14 cellular contexts compared by ENCODE assay signal in genomic region chr2:102197389-102198137, GRCh38. TPM values are rescaled to one million over a fixed set of nuclear protein-coding genes. Genes with fewer than 3 reads are reported as not detected.
"Had no signal": no experiment of that assay in that cellular context is flagged by ENCODE, and none has a peak within 500 bp of the region (broad histone marks: within the 10 kb centered on the region; RNA-seq: fewer than 3 reads in every experiment).

No MANE protein-coding gene starts in this region.

- H3K27me3 ChIP-seq: body of pancreas, neural progenitor cell, ovary, upper lobe of left lung had no signal

- H3K4me1 Mint-ChIP-seq: neural progenitor cell had no signal

- H3K4me3 ChIP-seq: body of pancreas, neural progenitor cell, ovary, upper lobe of left lung had no signal

- H3K36me3 ChIP-seq: neural progenitor cell, ovary, upper lobe of left lung had no signal

- H3K36me3 Mint-ChIP-seq: neural progenitor cell, WTC11 had no signal

- H3K4me3 Mint-ChIP-seq: activated CD4-positive, alpha-beta T cell treated with anti-CD3 and anti-CD28 coated beads, Interleukin-2, amount 10 ng/mL, durations not matched to agents 24 days and 14 days; activated T-cell treated with anti-CD3 and anti-CD28 coated beads, Interleukin-2, amount 50 U/mL, for 4 hours; dendritic cell treated with granulocyte-macrophage colony-stimulating factor and Interleukin-4, amounts not matched to agents 40 ng/mL and 50 ng/mL, for 4 days; neural progenitor cell; T-helper 1 cell treated with Interleukin-12 subunit alpha and Interleukin-12 subunit beta and Interleukin-4 antibody, amounts not matched to agents 30 μg/mL and 1 μg/mL, for 36 hours; WTC11 had no signal

- H3K4me1 ChIP-seq: body of pancreas, neural progenitor cell had no signal

- DNase-seq: activated CD4-positive, alpha-beta T cell treated with anti-CD3 and anti-CD28 coated beads, Interleukin-2, amount 10 ng/mL, durations not matched to agents 24 days and 14 days; activated effector memory CD4-positive, alpha-beta T cell treated with anti-CD3 and anti-CD28 coated beads, Interleukin-2, amount 50 U/mL, for 16 hours; activated T-cell treated with anti-CD3 and anti-CD28 coated beads, Interleukin-2, amount 50 U/mL, for 4 hours; body of pancreas; cerebellar nuclear complex; erythroblast; ovary; stimulated activated CD4-positive, alpha-beta T cell treated with anti-CD3 and anti-CD28 coated beads, Interleukin-12 subunit alpha, Interleukin-12 subunit beta, amount 100 ng/mL, for 4 hours; stimulated activated naive CD4-positive, alpha-beta T cell treated with Interleukin-2 at 50 U/mL for 16 hours; upper lobe of left lung had no signal

- ATAC-seq: activated T-cell treated with anti-CD3 and anti-CD28 coated beads, Interleukin-2, amount 50 U/mL, for 4 hours; body of pancreas; WTC11 had no signal

- H3K9me3 ChIP-seq: body of pancreas, ovary, upper lobe of left lung had no signal

- H3K9me3 Mint-ChIP-seq: activated CD4-positive, alpha-beta T cell treated with anti-CD3 and anti-CD28 coated beads, Interleukin-2, amount 10 ng/mL, durations not matched to agents 24 days and 14 days; activated T-cell treated with anti-CD3 and anti-CD28 coated beads, Interleukin-2, amount 50 U/mL, for 4 hours; dendritic cell treated with granulocyte-macrophage colony-stimulating factor and Interleukin-4, amounts not matched to agents 40 ng/mL and 50 ng/mL, for 4 days; neural progenitor cell; T-helper 1 cell treated with Interleukin-12 subunit alpha and Interleukin-12 subunit beta and Interleukin-4 antibody, amounts not matched to agents 30 μg/mL and 1 μg/mL, for 36 hours; WTC11 had no signal

- H3K27ac Mint-ChIP-seq: activated CD4-positive, alpha-beta T cell treated with anti-CD3 and anti-CD28 coated beads, Interleukin-2, amount 10 ng/mL, durations not matched to agents 24 days and 14 days; dendritic cell treated with granulocyte-macrophage colony-stimulating factor and Interleukin-4, amounts not matched to agents 40 ng/mL and 50 ng/mL, for 4 days; neural progenitor cell; T-helper 1 cell treated with Interleukin-12 subunit alpha and Interleukin-12 subunit beta and Interleukin-4 antibody, amounts not matched to agents 30 μg/mL and 1 μg/mL, for 36 hours; WTC11 had no signal

RNA-seq across cellular contexts. Expression of gene IL1RL2, which starts 10.7 kb away (rescaled TPM):
- total RNA-seq: WTC11 had no signal
